In the genomic region with DNA sequence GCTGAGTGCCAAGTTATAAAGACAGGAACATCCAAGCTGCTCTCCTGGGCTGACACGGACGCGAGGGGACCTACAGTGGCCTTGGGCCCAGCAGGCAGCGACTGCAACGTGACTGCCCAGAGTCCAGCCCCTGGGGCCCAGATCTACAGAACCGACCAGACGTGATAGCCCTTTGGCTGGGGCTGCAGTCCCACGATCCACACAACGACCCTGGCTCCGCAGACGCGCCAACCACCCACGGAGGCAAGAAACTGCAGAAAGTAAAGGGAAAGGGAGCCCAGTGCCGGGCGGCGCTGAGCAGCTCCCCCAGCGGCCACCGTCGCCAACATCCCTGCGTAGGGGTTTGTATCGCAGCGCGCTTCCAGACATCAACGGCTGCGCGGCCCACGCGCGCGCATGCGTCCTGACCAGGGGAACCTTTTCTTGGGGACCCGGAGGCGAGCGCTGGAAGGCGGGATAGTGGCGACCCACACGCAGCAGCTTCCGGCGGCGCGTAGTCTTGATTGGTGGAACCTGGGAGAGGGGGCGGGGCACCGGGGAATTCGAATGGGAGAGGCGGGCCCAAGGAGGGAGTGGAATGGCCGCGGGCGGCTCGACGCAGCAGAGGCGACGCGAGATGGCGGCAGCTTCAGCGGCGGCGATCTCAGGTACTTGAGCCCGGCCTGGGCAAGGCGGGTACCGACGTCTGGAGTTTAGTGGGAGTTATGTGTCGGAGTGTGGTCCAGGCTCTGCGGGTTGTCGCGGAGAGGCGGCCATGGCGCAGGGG, we compare ENCODE assay signal across 8 cellular contexts. TPM values are rescaled to one million over a fixed set of nuclear protein-coding genes. Genes with fewer than 3 reads are reported as not detected.
DNase-seq lines count a peak whose midpoint lies in the region; ATAC-seq, FAIRE-seq and TF ChIP-seq lines count a peak whose summit lies in the region.

A gene (plus strand): TSS at position 569 of the 766 bp plus-strand sequence. CDS start 9 bp downstream, at position 578.

- intact Hi-C loops in CD4-positive, alpha-beta T cell (cut with DNase I, micrococcal nuclease), result loop anchor here (1.0 to 2.0 kb wide), 6 partner anchors 15 to 90 kb away; a partner anchor contains a TSS
- intact Hi-C loops in HepG2 (cut with micrococcal nuclease; ENCODE audit: unreplicated experiment), result loop anchor here (1.0 to 5.0 kb wide), 2 partner anchors 15 to 53 kb away; no protein-coding TSS in a partner anchor

- peak within 1 kb of the TSS; percentile 97 for H3K27ac Mint-ChIP-seq in CD4-positive, alpha-beta T cell

- no peaks in the 10 kb centered on the region for H3K27me3 Mint-ChIP-seq in CD4-positive, alpha-beta T cell

- peak within 1 kb of the TSS; percentile 50 for H2AFZ ChIP-seq in HepG2 (ENCODE audit: low read length)

- POLR2A ChIA-PET in CD4-positive, alpha-beta T cell (lab: Charles Lee), result interaction anchor here (0.5 to 8.9 kb wide), 32 partner anchors 13 to 796 kb away, joined by 3 to 217 read pairs (median 6); a partner anchor contains a TSS
- POLR2A ChIA-PET in HepG2 (lab: Yijun Ruan, JAX), result interaction anchor here (0.6 to 4.0 kb wide), 28 partner anchors 10 to 275 kb away, joined by 3 to 37 read pairs (median 5); a partner anchor contains a TSS

- TF ChIP-seq EP300 in HepG2 (IDR thresholded peaks at IDR 0.05; ENCODE audit: low read depth in 2 of 2, low read length in 2 of 2) (peak; percentile 29 to 43; a peak in 2 of 4 replicates), HepG2 (CRISPR knock-in tag; IDR thresholded peaks at IDR 0.05; ENCODE audit: borderline replicate concordance) (no peak; the same call in 1 of the 2 replicates)

- CTCF ChIA-PET in CD4-positive, alpha-beta T cell (lab: Charles Lee), result interaction anchor here (0.6 to 3.5 kb wide), 41 partner anchors 9 to 642 kb away, joined by 3 to 60 read pairs (median 4); a partner anchor contains a TSS
- CTCF ChIA-PET in HepG2 (lab: Yijun Ruan, JAX; ENCODE audit: low intra/inter-chr PET ratio, low total read pairs), result interaction anchor here (0.8 to 1.7 kb wide), 3 partner anchors 26 to 61 kb away, joined by 3 to 4 read pairs (median 3); a partner anchor contains a TSS

- BruUV-seq in HepG2 (replicated peaks; lab: Mats Ljungman, UMichigan), result TSS peak; percentile 98

- peak within 1 kb of the TSS; percentile 97 for H3K9ac ChIP-seq in HepG2 (ENCODE audit: insufficient read depth, low read depth, low read length)

- peak within 1 kb of the TSS; percentile 99 for H3K4me2 ChIP-seq in HepG2 (ENCODE audit: low read depth, low read length)

- peaks cover 24% of the 10 kb centered on the region for H3K36me3 Mint-ChIP-seq in CD4-positive, alpha-beta T cell (ENCODE audit: low read depth)

- H3K27me3 ChIP-seq in CD4-positive, alpha-beta T cell (ENCODE audit: control insufficient read depth, insufficient read depth, low read length), result no peaks in the 10 kb centered on the region
- H3K27me3 ChIP-seq in HepG2 (ENCODE audit: control insufficient read depth in 1 of 2, insufficient read depth in 2 of 2, low read length in 2 of 2), result no peaks in the 10 kb centered on the region; a peak in 1 of 5 replicates

- peak within 1 kb of the TSS; percentile 82 for H3K27ac ChIP-seq in CD4-positive, alpha-beta T cell (ENCODE audit: low read depth, low read length)
- peak within 1 kb of the TSS; percentile 83 for H3K27ac ChIP-seq in HepG2 (ENCODE audit: extremely low read length, insufficient read depth, low read length)

- in situ Hi-C loops in HepG2 (cut with HindIII; ENCODE audit: extremely low pct_ligation_motif_present, low pct_unique_long_range_greater_than_20kb), result no loop called here

- peaks cover 47% of the 10 kb centered on the region for H3K79me2 ChIP-seq in HepG2 (ENCODE audit: insufficient read depth, low read length)

- peak; percentile 93 for TF ChIP-seq RAD21 in HepG2 (CRISPR knock-in tag; IDR thresholded peaks at IDR 0.05)

- TF ChIP-seq CTCF in CD4-positive, alpha-beta T cell (IDR thresholded peaks at IDR 0.05), result peak; percentile 80
- peak; percentile 97 for TF ChIP-seq CTCF in HepG2 (CRISPR knock-in tag; IDR thresholded peaks at IDR 0.05)

- peak; percentile 90 for ATAC-seq in CD4-positive, alpha-beta T cell (ENCODE audit: poor library complexity)
- ATAC-seq in GM19397 (IDR thresholded peaks at IDR 0.05; ENCODE audit: unreplicated experiment) (peak; percentile 91), HG03571 (IDR thresholded peaks at IDR 0.05; ENCODE audit: unreplicated experiment) (peak; percentile 86), HepG2 (peak; percentile 95)

- H3K4me1 Mint-ChIP-seq in CD4-positive, alpha-beta T cell (ENCODE audit: low read depth), result peaks cover 51% of the 10 kb centered on the region

- H3K4me3 Mint-ChIP-seq in CD4-positive, alpha-beta T cell, result peak within 1 kb of the TSS; percentile 96

- peaks cover 62% of the 10 kb centered on the region for H3K4me1 ChIP-seq in HepG2 (ENCODE audit: insufficient read depth, low read length)

- FAIRE-seq in HepG2 (lab: Jason Lieb, UNC), result peak; percentile 34

- H3K9me3 ChIP-seq in CD4-positive, alpha-beta T cell (ENCODE audit: control insufficient read depth, low read length), result no peaks in the 10 kb centered on the region
- H3K9me3 ChIP-seq in HepG2 (ENCODE audit: low read length), result no peaks in the 10 kb centered on the region

- no peaks in the 10 kb centered on the region for H4K20me1 ChIP-seq in HepG2 (ENCODE audit: insufficient read depth, low read length)

- peaks cover 0 to 5% of the 10 kb centered on the region in 2 experiments; a peak in 4 of 5 replicates for H3K36me3 ChIP-seq in HepG2 (replicated peaks in 1 of 2; ENCODE audit: control insufficient read depth in 1 of 2, insufficient read depth in 2 of 2, low read length in 2 of 2)

- H3K9me3 Mint-ChIP-seq in CD4-positive, alpha-beta T cell, result no peaks in the 10 kb centered on the region

- WGBS in HepG2 (ENCODE audit: low lambda C conversion rate), result under 1% methylated on average over 55 of the region's 67 CpGs

- TF ChIP-seq POLR2A in HepG2 (IDR thresholded peaks at IDR 0.05; ENCODE audit: insufficient read depth in 1 of 2, low read depth in 2 of 2, low read length in 2 of 2), result peak; percentile 89

- DNase-seq in CD4-positive, alpha-beta T cell, result peak; percentile 99 to 100 (median 100)
- peak; percentile 98 for DNase-seq in NCI-H774 (lab: John Stamatoyannopoulos, UW)
- DNase-seq in activated CD4-positive, alpha-beta T cell treated with anti-CD3 and anti-CD28 coated beads, Interleukin-2, amount 50 U/mL, for 4 hours, result peak; percentile 99
- DNase-seq in dermis blood vessel endothelial cell, result peak; percentile 99
- DNase-seq in HepG2 (ENCODE audit: low spot score), result peak; percentile 98
- DNase-seq in stimulated activated CD4-positive, alpha-beta T cell treated with anti-CD3 and anti-CD28 coated beads, Interleukin-4, amount 100 ng/mL, for 1 hour, result peak; percentile 100

- peak within 1 kb of the TSS; percentile 77 to 97 (median 84) for H3K4me3 ChIP-seq in HepG2 (replicated peaks in 1 of 3; ENCODE audit: insufficient read depth in 1 of 3, low read depth in 2 of 3, low read length in 3 of 3)

TF ChIP-seq in HepG2, 621 proteins besides CTCF, POLR2A, EP300 and RAD21 (continues in another document):
- peak; percentile 89 for TF ChIP-seq KMT2B (CRISPR knock-in tag; IDR thresholded peaks at IDR 0.05)
- TF ChIP-seq, protein P1, sequence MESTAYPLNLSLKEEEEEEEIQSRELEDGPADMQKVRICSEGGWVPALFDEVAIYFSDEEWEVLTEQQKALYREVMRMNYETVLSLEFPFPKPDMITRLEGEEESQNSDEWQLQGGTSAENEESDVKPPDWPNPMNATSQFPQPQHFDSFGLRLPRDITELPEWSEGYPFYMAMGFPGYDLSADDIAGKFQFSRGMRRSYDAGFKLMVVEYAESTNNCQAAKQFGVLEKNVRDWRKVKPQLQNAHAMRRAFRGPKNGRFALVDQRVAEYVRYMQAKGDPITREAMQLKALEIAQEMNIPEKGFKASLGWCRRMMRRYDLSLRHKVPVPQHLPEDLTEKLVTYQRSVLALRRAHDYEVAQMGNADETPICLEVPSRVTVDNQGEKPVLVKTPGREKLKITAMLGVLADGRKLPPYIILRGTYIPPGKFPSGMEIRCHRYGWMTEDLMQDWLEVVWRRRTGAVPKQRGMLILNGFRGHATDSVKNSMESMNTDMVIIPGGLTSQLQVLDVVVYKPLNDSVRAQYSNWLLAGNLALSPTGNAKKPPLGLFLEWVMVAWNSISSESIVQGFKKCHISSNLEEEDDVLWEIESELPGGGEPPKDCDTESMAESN (CRISPR knock-in tag; conservative IDR thresholded peaks at IDR 0.05), result peak; percentile 89

RNA-seq across cellular contexts. Expression of the gene that starts here (rescaled TPM):
- 100 to 1,000 TPM in 1 of 2 experiments, 10 to 100 TPM in 1; 99.0 to 101 TPM for total RNA-seq in CD4-positive, alpha-beta T cell
- total RNA-seq in dermis blood vessel endothelial cell (26.7 and 76.9 TPM in 2 replicates), HepG2 (2016; rRNA removed; fragmentation: Illumina TruSeq; extraction: Trizol) (103 and 118 TPM in 2 replicates)
- total RNA-seq in HepG2 (2016; cell fraction: cytosol; rRNA removed; fragmentation: Illumina TruSeq; extraction: Trizol; ENCODE audit: low read depth), result 18.5 and 19.7 TPM in 2 replicates
- total RNA-seq in HepG2 (2016; cell fraction: insoluble cytoplasmic fraction; rRNA removed; fragmentation: Illumina TruSeq; extraction: Trizol), result 91.9 and 121 TPM in 2 replicates
- total RNA-seq in HepG2 (2016; cell fraction: membrane; rRNA removed; fragmentation: Illumina TruSeq; extraction: Trizol), result 25.3 and 25.9 TPM in 2 replicates
- total RNA-seq in HepG2 (2016; cell fraction: nucleus; rRNA removed; fragmentation: Illumina TruSeq; extraction: Trizol), result 125 and 140 TPM in 2 replicates
- 68.4 and 95.8 TPM in 2 replicates for polyA plus RNA-seq in HepG2 (2011; rRNA removed)
- 37.5 and 70.2 TPM in 2 replicates for polyA plus RNA-seq in HepG2 (2011; cell fraction: cytosol; rRNA removed)
- 159 and 266 TPM in 2 replicates for polyA plus RNA-seq in HepG2 (2011; cell fraction: nucleus; rRNA removed)
- 32.0 and 51.7 TPM in 2 replicates for polyA plus RNA-seq in HepG2 (2012)
- 11.4 and 13.1 TPM in 2 replicates for polyA plus RNA-seq in HepG2 (2016; cell fraction: cytosol; fragmentation: Illumina TruSeq; extraction: Trizol; ENCODE audit: low read depth)
- polyA plus RNA-seq in HepG2 (2016; cell fraction: insoluble cytoplasmic fraction; fragmentation: Illumina TruSeq; extraction: Trizol; ENCODE audit: low read depth), result 85.0 and 106 TPM in 2 replicates
- 15.8 and 19.2 TPM in 2 replicates for polyA plus RNA-seq in HepG2 (2016; cell fraction: membrane; fragmentation: Illumina TruSeq; extraction: Trizol; ENCODE audit: low read depth)
- 240 and 250 TPM in 2 replicates for polyA plus RNA-seq in HepG2 (2016; cell fraction: nucleus; fragmentation: Illumina TruSeq; extraction: Trizol; ENCODE audit: insufficient read depth, low read depth)
- polyA minus RNA-seq in HepG2 (2011; rRNA and poly(A)+ RNA removed; ENCODE audit: low replicate concordance), result 158 and 325 TPM in 2 replicates
- polyA minus RNA-seq in HepG2 (2011; cell fraction: cytosol; rRNA and poly(A)+ RNA removed), result 28.8 and 45.0 TPM in 2 replicates
- polyA minus RNA-seq in HepG2 (2011; cell fraction: nucleus; rRNA and poly(A)+ RNA removed), result 109 and 117 TPM in 2 replicates

Comparison
In these comparisons a context has a peak if more than half of its experiments do, and no peak if none do; other contexts are left out.
1. Peak in every context shown above with its lines: DNase-seq, ATAC-seq, H3K4me3 ChIP-seq and H3K27ac ChIP-seq.